ENCODE assay signal across 11 cellular contexts in genomic region chr19:38697197-38697596, GRCh38. TPM values are rescaled to one million over a fixed set of nuclear protein-coding genes. Genes with fewer than 3 reads are reported as not detected.
DNase-seq lines count a peak whose midpoint lies in the region; ATAC-seq and TF ChIP-seq lines count a peak whose summit lies in the region.
"Had no signal": no experiment of that assay in that cellular context is flagged by ENCODE, and none has a peak within 500 bp of the region (broad histone marks: within the 10 kb centered on the region; RNA-seq: fewer than 3 reads in every experiment).

No MANE protein-coding gene starts in this region.

- H3K4me1 ChIP-seq in CD4-positive, alpha-beta memory T cell (ENCODE audit: insufficient read depth, low read length): peaks cover 69% of the 10 kb centered on the region
- H3K4me1 ChIP-seq in esophagus muscularis mucosa: peaks cover 100% of the 10 kb centered on the region in 4 donors
- H3K4me1 ChIP-seq in gastrocnemius medialis: peaks cover 68 to 77% of the 10 kb centered on the region in 2 donors
- H3K4me1 ChIP-seq in SJCRH30: peaks cover 38% of the 10 kb centered on the region

- H3K36me3 ChIP-seq in CD4-positive, alpha-beta memory T cell (ENCODE audit: insufficient read depth, low read length): peaks cover 24% of the 10 kb centered on the region
- peaks cover 0 to 50% (median 17%) of the 10 kb centered on the region in 4 donors for H3K36me3 ChIP-seq in esophagus muscularis mucosa
- peaks cover 0 to 14% of the 10 kb centered on the region in 2 donors for H3K36me3 ChIP-seq in gastrocnemius medialis
- peaks cover 22% of the 10 kb centered on the region for H3K36me3 ChIP-seq in SJCRH30

- no peaks in the 10 kb centered on the region for H3K9me3 ChIP-seq in CD4-positive, alpha-beta memory T cell (ENCODE audit: control insufficient read depth in 1 of 2, low read length in 2 of 2)
- H3K9me3 ChIP-seq in T-helper 17 cell (ENCODE audit: control insufficient read depth, low read length, poor library complexity, severe bottlenecking): no peaks in the 10 kb centered on the region
- no peaks in the 10 kb centered on the region for H3K9me3 ChIP-seq in esophagus muscularis mucosa
- H3K9me3 ChIP-seq in gastrocnemius medialis: no peaks in the 10 kb centered on the region
- no peaks in the 10 kb centered on the region for H3K9me3 ChIP-seq in SJCRH30 (replicated peaks)

- 90% methylated on average over 3 of the region's 6 CpGs for WGBS in esophagus muscularis mucosa

- no peak for DNase-seq in CD4-positive, alpha-beta memory T cell
- DNase-seq in T-helper 17 cell (no peak), esophagus muscularis mucosa (ENCODE audit: extremely low spot score) (no peak), gastrocnemius medialis (no peak), SJCRH30 (no peak), NCI-H2227 (lab: John Stamatoyannopoulos, UW; ENCODE audit: unreplicated experiment) (no peak), D341Med (ENCODE audit: low spot score) (no peak)
- DNase-seq in effector CD4-positive, alpha-beta T cell: no peak
- DNase-seq: AML-193 had no signal

- POLR2A ChIA-PET in CD4-positive, alpha-beta memory T cell (lab: Charles Lee; ENCODE audit: partially characterized antibody): no interaction called here

- H3K4me3 Mint-ChIP-seq in CD4-positive, alpha-beta memory T cell: no peak overlapping the region
- no peak overlapping the region for H3K4me3 Mint-ChIP-seq in T-helper 17 cell

- H3K27me3 Mint-ChIP-seq in CD4-positive, alpha-beta memory T cell: no peaks in the 10 kb centered on the region
- no peaks in the 10 kb centered on the region for H3K27me3 Mint-ChIP-seq in T-helper 17 cell

- TF ChIP-seq POLR2A in esophagus muscularis mucosa (IDR thresholded peaks at IDR 0.05; ENCODE audit: low read depth) (no peak), gastrocnemius medialis (IDR thresholded peaks at IDR 0.05) (no peak)

- no peak overlapping the region for H3K4me3 ChIP-seq in CD4-positive, alpha-beta memory T cell (ENCODE audit: low read length in 2 of 2)
- no peak overlapping the region for H3K4me3 ChIP-seq in esophagus muscularis mucosa
- H3K4me3 ChIP-seq in gastrocnemius medialis: no peak overlapping the region
- no peak overlapping the region for H3K4me3 ChIP-seq in SJCRH30

- no peak for ATAC-seq in T-helper 17 cell
- no peak for ATAC-seq in gastrocnemius medialis
- ATAC-seq: sciatic nerve had no signal

- in situ Hi-C loops in gastrocnemius medialis (cut with MboI; ENCODE audit: low sequenced_read_pairs in 4 of 4): loop anchor here in 1 of 4 donors (10.0 kb wide), 1 partner anchor 52 kb away; the partner anchor contains the start of gene ACTN4

- TF ChIP-seq CTCF in esophagus muscularis mucosa (IDR thresholded peaks at IDR 0.05) (no peak), gastrocnemius medialis (IDR thresholded peaks at IDR 0.05 in 4 of 5, conservative IDR thresholded peaks at IDR 0.05 in 1 of 5) (no peak)

- no peaks in the 10 kb centered on the region for H3K27me3 ChIP-seq in CD4-positive, alpha-beta memory T cell (ENCODE audit: insufficient read depth, low read length)
- H3K27me3 ChIP-seq in esophagus muscularis mucosa (no peaks in the 10 kb centered on the region), gastrocnemius medialis (no peaks in the 10 kb centered on the region), SJCRH30 (no peaks in the 10 kb centered on the region)

- intact Hi-C loops in CD4-positive, alpha-beta memory T cell (cut with micrococcal nuclease): no loop called here
- intact Hi-C loops in esophagus muscularis mucosa (cut with DNase I): no loop called here
- intact Hi-C loops in gastrocnemius medialis (cut with DNase I; ENCODE audit: low total_unique reads): no loop called here

- H3K9me3 Mint-ChIP-seq in CD4-positive, alpha-beta memory T cell: no peaks in the 10 kb centered on the region

- CTCF ChIA-PET in CD4-positive, alpha-beta memory T cell (lab: Charles Lee; ENCODE audit: partially characterized antibody): no interaction called here

- TF ChIP-seq EP300 in esophagus muscularis mucosa (IDR thresholded peaks at IDR 0.05): no peak

- peak overlapping the region in 5 of 7 donors; percentile 19 to 82 (median 55) for H3K27ac Mint-ChIP-seq in CD4-positive, alpha-beta memory T cell
- H3K27ac Mint-ChIP-seq in T-helper 17 cell: peak overlapping the region; percentile 79

- H3K4me1 Mint-ChIP-seq in CD4-positive, alpha-beta memory T cell: peaks cover 39 to 71% (median 55%) of the 10 kb centered on the region in 4 donors
- peaks cover 56% of the 10 kb centered on the region for H3K4me1 Mint-ChIP-seq in T-helper 17 cell

- H3K36me3 Mint-ChIP-seq in CD4-positive, alpha-beta memory T cell: peaks cover 8 to 29% of the 10 kb centered on the region in 2 donors
- no peaks in the 10 kb centered on the region for H3K36me3 Mint-ChIP-seq in T-helper 17 cell (ENCODE audit: low read depth)

- H3K27ac ChIP-seq in CD4-positive, alpha-beta memory T cell (ENCODE audit: low read depth, low read length): no peak overlapping the region
- H3K27ac ChIP-seq in esophagus muscularis mucosa (replicated peaks in 1 of 4) (peak overlapping the region; percentile 92 to 98 (median 96)), gastrocnemius medialis (peak overlapping the region; percentile 89 to 98 (median 96)), SJCRH30 (no peak overlapping the region)

RNA-seq across cellular contexts. Expression of gene CAPN12, which starts 47.1 kb away (rescaled TPM):
- 10 to 100 TPM; 16.8 to 19.5 TPM for total RNA-seq in CD4-positive, alpha-beta memory T cell
- 1 to 10 TPM; 3.9 to 9.9 TPM for polyA plus RNA-seq in CD4-positive, alpha-beta memory T cell
- total RNA-seq in T-helper 17 cell (1 to 10 TPM; 6.8 to 9.0 TPM), esophagus muscularis mucosa (1 to 10 TPM in 3 of 4 donors, under 1 TPM in 1; 0.83 to 2.1 (median 1.6) TPM), gastrocnemius medialis (under 1 TPM in 1 of 4 donors, not detected in 3; 0.42 TPM)
- not detected in 2 replicates for total RNA-seq in SJCRH30 (2014; rRNA removed; shearing (Covaris generic))
- total RNA-seq: LHCN-M2 had no signal

RNA-seq across cellular contexts. Expression of gene ACTN4, which starts 49.7 kb away (rescaled TPM):
- total RNA-seq in CD4-positive, alpha-beta memory T cell: 100 to 1,000 TPM; 151 to 155 TPM
- 10 to 100 TPM in 1 of 2 donors, 1 to 10 TPM in 1; 4.0 to 24.4 TPM for polyA plus RNA-seq in CD4-positive, alpha-beta memory T cell
- total RNA-seq in T-helper 17 cell (100 to 1,000 TPM; 201 to 205 TPM), esophagus muscularis mucosa (100 to 1,000 TPM; 416 to 816 (median 598) TPM), gastrocnemius medialis (10 to 100 TPM; 32.0 to 85.3 (median 63.9) TPM)
- total RNA-seq in SJCRH30 (2014; rRNA removed; shearing (Covaris generic)): 166 and 192 TPM in 2 replicates

Comparison
In these comparisons a context has a peak if more than half of its experiments do, and no peak if none do; other contexts are left out.
1. H3K27ac ChIP-seq: peak in esophagus muscularis mucosa (4 of 4) and gastrocnemius medialis (4 of 4); none in CD4-positive, alpha-beta memory T cell (single experiment) and SJCRH30 (single experiment).